1 cellular context compared by ENCODE assay signal in the genomic region with DNA sequence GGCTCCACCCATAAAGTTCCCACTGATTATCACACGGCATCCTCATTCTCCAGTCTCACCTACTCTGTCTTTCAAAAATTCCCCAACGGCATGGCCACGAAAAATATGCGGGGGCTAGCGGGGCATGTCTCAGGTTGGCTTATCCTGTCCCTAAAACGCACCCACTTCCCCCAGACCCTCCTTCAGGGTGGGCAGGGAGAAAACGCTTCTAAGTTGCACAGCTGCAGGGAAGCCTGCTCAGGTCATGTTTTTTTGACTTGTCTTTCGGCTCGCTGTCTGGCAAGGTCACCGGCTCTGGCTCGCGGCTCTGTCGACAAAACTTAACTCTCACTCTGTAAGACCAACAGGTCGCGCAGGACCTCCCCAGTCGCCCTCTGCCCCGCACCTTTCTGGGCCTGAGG.
TF ChIP-seq lines count a peak whose summit lies in the region.

No MANE protein-coding gene starts in this region.

TF ChIP-seq in H1, 55 proteins besides CTCF, POLR2A, EP300 and RAD21:
- TF ChIP-seq, protein P1, sequence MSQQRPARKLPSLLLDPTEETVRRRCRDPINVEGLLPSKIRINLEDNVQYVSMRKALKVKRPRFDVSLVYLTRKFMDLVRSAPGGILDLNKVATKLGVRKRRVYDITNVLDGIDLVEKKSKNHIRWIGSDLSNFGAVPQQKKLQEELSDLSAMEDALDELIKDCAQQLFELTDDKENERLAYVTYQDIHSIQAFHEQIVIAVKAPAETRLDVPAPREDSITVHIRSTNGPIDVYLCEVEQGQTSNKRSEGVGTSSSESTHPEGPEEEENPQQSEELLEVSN (IDR thresholded peaks at IDR 0.05): no peak
- TF ChIP-seq HDAC2 (IDR thresholded peaks at IDR 0.05; ENCODE audit: borderline replicate concordance in 1 of 2, low read depth in 2 of 2, low read length in 2 of 2) (0 out of 4 replicates have a peak, but pooled peaks of 1 of the 2 experiments have one; percentile 45), CBX5 (IDR thresholded peaks at IDR 0.05; ENCODE audit: low read depth, low read length) (no peak)
TF ChIP-seq in H1: peak in this region for 1.
